In genomic region chr4:171956678-171957077, GRCh38 we compare ENCODE assay signal across 20 cellular contexts.
"Had no signal": no experiment of that assay in that cellular context is flagged by ENCODE, and none has a peak within 500 bp of the region (broad histone marks: within the 10 kb centered on the region; RNA-seq: fewer than 3 reads in every experiment).

No MANE protein-coding gene starts in this region.

- ATAC-seq: activated CD8-positive, alpha-beta memory T cell treated with anti-CD3 and anti-CD28 coated beads, Interleukin-2, amount 10 ng/mL, durations not matched to agents 7 days and 5 days; activated T-helper 17 cell treated with anti-CD3 and anti-CD28 coated beads, Interleukin-2, amount 50 U/mL, for 72 hours; gastrocnemius medialis; left lung; stimulated activated naive CD8-positive, alpha-beta T cell treated with anti-CD3 and anti-CD28 coated beads, Interleukin-15, amount 100 ng/mL, for 72 hours had no signal

- H3K36me3 ChIP-seq: brain microvascular endothelial cell, gastrocnemius medialis, left lung, suprapubic skin, upper lobe of left lung, WERI-Rb-1 had no signal

- FAIRE-seq: endometrium had no signal

- DNase-seq: activated CD4-positive, alpha-beta memory T cell treated with anti-CD3 and anti-CD28 coated beads for 36 hours; activated CD8-positive, alpha-beta memory T cell treated with anti-CD3 and anti-CD28 coated beads, Interleukin-2, amount 10 ng/mL, durations not matched to agents 7 days and 5 days; activated naive CD4-positive, alpha-beta T cell treated with Interleukin-2 at 50 U/mL for 16 hours; activated naive CD8-positive, alpha-beta T cell treated with anti-CD3 and anti-CD28 coated beads, Interleukin-2, amount 10 ng/mL, durations not matched to agents 7 days and 5 days; brain microvascular endothelial cell; cortex of kidney; erythroblast; gastrocnemius medialis; left lung; mammary epithelial cell; stimulated activated CD4-positive, alpha-beta T cell treated with anti-CD3 and anti-CD28 coated beads, Interleukin-15, amount 100 ng/mL, for 24 hours; stimulated activated CD4-positive, alpha-beta T cell treated with anti-CD3 and anti-CD28 coated beads, Interleukin-2, amount 100 ng/mL, for 48 hours; stimulated activated naive CD8-positive, alpha-beta T cell treated with anti-CD3 and anti-CD28 coated beads, Interleukin-15, amount 100 ng/mL, for 72 hours; SW 1271; T-helper 2 cell; upper lobe of left lung; WERI-Rb-1 had no signal

- H3K4me3 ChIP-seq: gastrocnemius medialis, left lung, suprapubic skin, upper lobe of left lung had no signal

- H3K4me1 ChIP-seq: gastrocnemius medialis, left lung, suprapubic skin, upper lobe of left lung had no signal

- H3K9me3 ChIP-seq: gastrocnemius medialis, left lung, suprapubic skin, upper lobe of left lung had no signal

- H3K27me3 ChIP-seq: brain microvascular endothelial cell, gastrocnemius medialis, left lung, suprapubic skin, upper lobe of left lung had no signal

- H3K27ac ChIP-seq: brain microvascular endothelial cell, gastrocnemius medialis, left lung, suprapubic skin, upper lobe of left lung, WERI-Rb-1 had no signal
